In the genomic region with DNA sequence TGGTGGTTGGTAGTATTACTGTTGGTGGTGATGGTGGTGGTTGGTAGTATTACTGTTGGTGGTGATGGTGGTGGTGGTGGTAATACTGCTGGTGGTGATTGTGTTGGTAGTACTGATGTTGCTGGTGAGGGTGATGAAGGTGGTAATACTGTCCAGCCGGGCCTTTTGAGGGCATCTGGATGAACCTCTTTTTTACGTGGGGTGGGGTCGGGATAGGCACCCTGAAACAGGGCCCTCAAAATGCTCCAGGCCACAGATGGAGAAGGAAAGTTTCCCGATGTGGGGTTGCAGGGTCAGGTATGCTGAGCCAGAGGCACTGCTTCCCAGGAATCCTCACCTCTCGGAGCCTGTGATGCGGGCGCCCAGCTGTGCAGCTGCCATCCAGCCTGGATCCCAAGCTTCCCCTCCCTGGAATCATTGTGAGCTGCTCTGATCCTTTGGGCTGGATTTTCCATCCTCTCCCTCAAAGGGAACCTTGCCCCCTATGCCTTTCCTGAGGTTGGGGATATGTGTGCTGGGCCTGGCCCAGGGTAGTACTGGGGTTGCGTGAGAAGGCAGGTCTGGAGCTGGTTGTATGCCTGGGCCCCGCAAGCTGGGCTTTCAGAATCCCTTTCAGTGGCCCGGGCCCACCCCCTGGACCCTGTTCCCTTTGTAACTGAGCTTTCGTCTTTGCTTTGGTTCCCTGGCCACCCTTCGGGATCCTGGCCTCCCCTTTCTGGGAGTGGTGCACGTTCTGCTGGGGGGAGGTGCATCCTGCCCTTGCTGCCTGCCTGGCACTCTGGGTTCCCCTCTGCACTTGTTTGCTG, we compare ENCODE assay signal across 2 cellular contexts.
TF ChIP-seq lines count a peak whose summit lies in the region.

No MANE protein-coding gene starts in this region.

TF ChIP-seq in IMR-90, 13 proteins besides CTCF, POLR2A, EP300 and RAD21:
- no peak for TF ChIP-seq MXI1 (IDR thresholded peaks at IDR 0.05; ENCODE audit: borderline replicate concordance, low read depth, low read length)
- no peak for TF ChIP-seq CEBPB (IDR thresholded peaks at IDR 0.05; ENCODE audit: low read depth, low read length)
- no peak for TF ChIP-seq MAZ (IDR thresholded peaks at IDR 0.05; ENCODE audit: borderline replicate concordance, low read depth, low read length)
- TF ChIP-seq USF2 (IDR thresholded peaks at IDR 0.05; ENCODE audit: low read depth, low read length), result no peak
- no peak for TF ChIP-seq FOS (IDR thresholded peaks at IDR 0.05; ENCODE audit: low read depth, low read length)
- TF ChIP-seq, protein P1, sequence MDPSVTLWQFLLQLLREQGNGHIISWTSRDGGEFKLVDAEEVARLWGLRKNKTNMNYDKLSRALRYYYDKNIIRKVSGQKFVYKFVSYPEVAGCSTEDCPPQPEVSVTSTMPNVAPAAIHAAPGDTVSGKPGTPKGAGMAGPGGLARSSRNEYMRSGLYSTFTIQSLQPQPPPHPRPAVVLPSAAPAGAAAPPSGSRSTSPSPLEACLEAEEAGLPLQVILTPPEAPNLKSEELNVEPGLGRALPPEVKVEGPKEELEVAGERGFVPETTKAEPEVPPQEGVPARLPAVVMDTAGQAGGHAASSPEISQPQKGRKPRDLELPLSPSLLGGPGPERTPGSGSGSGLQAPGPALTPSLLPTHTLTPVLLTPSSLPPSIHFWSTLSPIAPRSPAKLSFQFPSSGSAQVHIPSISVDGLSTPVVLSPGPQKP (IDR thresholded peaks at IDR 0.05; ENCODE audit: borderline replicate concordance, low read depth, low read length), result no peak
- TF ChIP-seq MAFK (IDR thresholded peaks at IDR 0.05; ENCODE audit: low read depth, low read length), result no peak
- TF ChIP-seq NFE2L2 (IDR thresholded peaks at IDR 0.05; ENCODE audit: low read depth, low read length), result no peak
- TF ChIP-seq RFX5 (IDR thresholded peaks at IDR 0.05; ENCODE audit: low read depth, low read length), result no peak
- TF ChIP-seq CHD1 (IDR thresholded peaks at IDR 0.05; ENCODE audit: low read depth, low read length), result no peak
- no peak for TF ChIP-seq RCOR1 (IDR thresholded peaks at IDR 0.05; ENCODE audit: insufficient replicate concordance, low read length)
- TF ChIP-seq BHLHE40 (IDR thresholded peaks at IDR 0.05; ENCODE audit: low read depth, low read length), result no peak
- no peak for TF ChIP-seq SMC3 (IDR thresholded peaks at IDR 0.05; ENCODE audit: low read depth, low read length)

TF ChIP-seq in SK-N-SH, 30 proteins besides CTCF, POLR2A, EP300 and RAD21:
- TF ChIP-seq IRF3 (IDR thresholded peaks at IDR 0.05; ENCODE audit: low read depth, low read length), result no peak
- TF ChIP-seq FOXJ3 (CRISPR knock-in tag; IDR thresholded peaks at IDR 0.05), result no peak
- no peak for TF ChIP-seq TEAD4 (IDR thresholded peaks at IDR 0.05; ENCODE audit: borderline replicate concordance, insufficient read depth)
- no peak for TF ChIP-seq NRF1 (IDR thresholded peaks at IDR 0.05; ENCODE audit: low read depth, low read length)
- no peak for TF ChIP-seq USF2 (IDR thresholded peaks at IDR 0.05; ENCODE audit: borderline replicate concordance, low read depth, low read length)
- no peak for TF ChIP-seq TAF1 (IDR thresholded peaks at IDR 0.05; ENCODE audit: borderline replicate concordance, low read depth, low read length)
- TF ChIP-seq PBX3 (IDR thresholded peaks at IDR 0.05), result no peak
- TF ChIP-seq REST (IDR thresholded peaks at IDR 0.05; ENCODE audit: low read depth, low read length), result no peak
- TF ChIP-seq POLR2AphosphoS5 (IDR thresholded peaks at IDR 0.05; ENCODE audit: low read depth, low read length), result no peak
- TF ChIP-seq MXI1 (IDR thresholded peaks at IDR 0.05; ENCODE audit: low read depth, low read length), result no peak
- no peak for TF ChIP-seq EZH2phosphoT487 (IDR thresholded peaks at IDR 0.05; ENCODE audit: borderline replicate concordance, low read depth)
- no peak for TF ChIP-seq RXRA (IDR thresholded peaks at IDR 0.05; ENCODE audit: borderline replicate concordance, low read depth)
- no peak for TF ChIP-seq NFIC (IDR thresholded peaks at IDR 0.05; ENCODE audit: borderline replicate concordance)
- no peak for TF ChIP-seq ZBTB33 (IDR thresholded peaks at IDR 0.05; ENCODE audit: borderline replicate concordance, low read depth)
- no peak for TF ChIP-seq ELF1 (IDR thresholded peaks at IDR 0.05)
- no peak for TF ChIP-seq MEF2A (IDR thresholded peaks at IDR 0.05; ENCODE audit: borderline replicate concordance, low read depth)
- no peak for TF ChIP-seq FOSL2 (IDR thresholded peaks at IDR 0.05; ENCODE audit: borderline replicate concordance, low read depth)
- TF ChIP-seq TCF12 (IDR thresholded peaks at IDR 0.05), result no peak
- no peak for TF ChIP-seq JUND (IDR thresholded peaks at IDR 0.05)
- no peak for TF ChIP-seq CHD2 (IDR thresholded peaks at IDR 0.05; ENCODE audit: low read length, partially characterized antibody)
TF ChIP-seq in SK-N-SH: peak in this region for 0.
